7 cellular contexts compared by ENCODE assay signal in genomic region chr19:58518261-58519086, GRCh38. TPM values are rescaled to one million over a fixed set of nuclear protein-coding genes. Genes with fewer than 3 reads are reported as not detected.
DNase-seq lines count a peak whose midpoint lies in the region; ATAC-seq and TF ChIP-seq lines count a peak whose summit lies in the region.

No MANE protein-coding gene starts in this region.

- peak overlapping the region; percentile 97 for H3K4me3 Mint-ChIP-seq in endothelial cell (ENCODE audit: unreplicated experiment)

- no peaks in the 10 kb centered on the region; the same call in 1 of the 2 replicates for H3K36me3 ChIP-seq in H7 (replicated peaks; ENCODE audit: control insufficient read depth, insufficient read depth, low read length)
- peaks cover 0 to 21% (median 0%) of the 10 kb centered on the region in 3 donors for H3K36me3 ChIP-seq in Peyer's patch
- H3K36me3 ChIP-seq in osteoblast (ENCODE audit: insufficient read depth, low read length), result peaks cover 4% of the 10 kb centered on the region

- H3K4me3 ChIP-seq in H7 (ENCODE audit: insufficient read depth, low read depth, low read length), result peak overlapping the region; percentile 83
- H3K4me3 ChIP-seq in Peyer's patch, result peak overlapping the region; percentile 63 to 90 (median 80)
- H3K4me3 ChIP-seq in osteoblast (ENCODE audit: insufficient read depth, low read length), result peak overlapping the region; percentile 77

- no peaks in the 10 kb centered on the region for H3K9me3 ChIP-seq in Peyer's patch
- H3K9me3 ChIP-seq in osteoblast (ENCODE audit: low read depth, low read length), result no peaks in the 10 kb centered on the region

- H4K20me1 ChIP-seq in osteoblast (ENCODE audit: insufficient read depth, low read length), result peaks cover 19% of the 10 kb centered on the region

- peak; percentile 45 for DNase-seq in H7
- no peak for DNase-seq in Peyer's patch
- no peak for DNase-seq in endothelial cell (ENCODE audit: low spot score)
- DNase-seq in osteoblast (ENCODE audit: insufficient read length, low spot score, missing footprints), result peak; percentile 80
- DNase-seq in T1000 (lab: John Stamatoyannopoulos, UW), result no peak

- no peaks in the 10 kb centered on the region for H3K9me3 Mint-ChIP-seq in endothelial cell (ENCODE audit: unreplicated experiment)

- H3K4me2 ChIP-seq in osteoblast (ENCODE audit: insufficient read depth, low read length), result peak overlapping the region; percentile 99

- H3K36me3 Mint-ChIP-seq in endothelial cell (ENCODE audit: low read depth, unreplicated experiment), result peaks cover 21% of the 10 kb centered on the region

- no peak for TF ChIP-seq POLR2A in Peyer's patch (IDR thresholded peaks at IDR 0.05)

- H3K4me1 Mint-ChIP-seq in endothelial cell (ENCODE audit: unreplicated experiment), result peaks cover 29% of the 10 kb centered on the region

- TF ChIP-seq CTCF in Peyer's patch (IDR thresholded peaks at IDR 0.05) (peak in 1 of 6 experiments; percentile 23), endothelial cell (IDR thresholded peaks at IDR 0.05; ENCODE audit: unreplicated experiment) (no peak), osteoblast (IDR thresholded peaks at IDR 0.05; ENCODE audit: extremely low read depth, low read depth, low read length) (no peak)

- peak overlapping the region; percentile 99 for H2AFZ ChIP-seq in osteoblast (ENCODE audit: low read length)

- ATAC-seq in HG02870 (IDR thresholded peaks at IDR 0.05; ENCODE audit: unreplicated experiment) (no peak), HG03175 (IDR thresholded peaks at IDR 0.05; ENCODE audit: unreplicated experiment) (no peak)

- H3K4me1 ChIP-seq in Peyer's patch, result peaks cover 3 to 42% (median 12%) of the 10 kb centered on the region in 4 donors
- peaks cover 14% of the 10 kb centered on the region for H3K4me1 ChIP-seq in osteoblast (ENCODE audit: insufficient read depth, low read length)

- H3K27ac Mint-ChIP-seq in endothelial cell (ENCODE audit: unreplicated experiment), result peak overlapping the region; percentile 99

- peak overlapping the region; percentile 86 to 97 (median 94) for H3K27ac ChIP-seq in Peyer's patch
- peak overlapping the region; percentile 81 for H3K27ac ChIP-seq in osteoblast (ENCODE audit: low read depth, low read length)

- H3K27me3 ChIP-seq in H7 (ENCODE audit: control insufficient read depth, insufficient read depth, low read length) (no peaks in the 10 kb centered on the region), Peyer's patch (no peaks in the 10 kb centered on the region), osteoblast (ENCODE audit: insufficient read depth, low read length) (no peaks in the 10 kb centered on the region)

- peaks cover 23% of the 10 kb centered on the region for H3K27me3 Mint-ChIP-seq in endothelial cell (ENCODE audit: unreplicated experiment)

- H3K79me2 ChIP-seq in osteoblast (ENCODE audit: insufficient read depth, low read length), result peaks cover 45% of the 10 kb centered on the region

RNA-seq across cellular contexts. Expression of gene ZBTB45, which starts 1.1 kb away (rescaled TPM):
- total RNA-seq in H7 (2014; rRNA removed; shearing (Covaris generic)), result 12.6 and 20.4 TPM in 2 replicates
- total RNA-seq in Peyer's patch (10 to 100 TPM in 3 of 4 donors, 1 to 10 TPM in 1; 7.4 to 21.6 (median 14.3) TPM), endothelial cell (ENCODE audit: unreplicated experiment) (22.2 TPM), osteoblast (6.9 and 8.5 TPM in 2 replicates)

RNA-seq across cellular contexts. Expression of gene SLC27A5, which starts 6.7 kb away (rescaled TPM):
- 19.4 and 23.9 TPM in 2 replicates for total RNA-seq in H7 (2014; rRNA removed; shearing (Covaris generic))
- 1 to 10 TPM in 3 of 4 donors, under 1 TPM in 1; 0.88 to 6.3 (median 2.3) TPM for total RNA-seq in Peyer's patch
- 4.7 TPM for total RNA-seq in endothelial cell (ENCODE audit: unreplicated experiment)
- total RNA-seq in osteoblast, result 5.3 and 6.5 TPM in 2 replicates

RNA-seq across cellular contexts. Expression of gene TRIM28, which starts 25.4 kb away (rescaled TPM):
- 1,648 and 1,979 TPM in 2 replicates for total RNA-seq in H7 (2014; rRNA removed; shearing (Covaris generic))
- total RNA-seq in Peyer's patch, result 100 to 1,000 TPM; 164 to 281 (median 196) TPM
- 457 TPM for total RNA-seq in endothelial cell (ENCODE audit: unreplicated experiment)
- total RNA-seq in osteoblast, result 224 and 248 TPM in 2 replicates

RNA-seq across cellular contexts. Expression of gene CHMP2A, which starts 36.4 kb away (rescaled TPM):
- 85.9 and 96.2 TPM in 2 replicates for total RNA-seq in H7 (2014; rRNA removed; shearing (Covaris generic))
- total RNA-seq in Peyer's patch (100 to 1,000 TPM in 2 of 4 donors, 10 to 100 TPM in 2; 79.2 to 115 (median 101) TPM), endothelial cell (ENCODE audit: unreplicated experiment) (130 TPM), osteoblast (98.1 and 106 TPM in 2 replicates)

RNA-seq across cellular contexts. Expression of gene UBE2M, which starts 39.9 kb away (rescaled TPM):
- total RNA-seq in H7 (2014; rRNA removed; shearing (Covaris generic)), result 131 and 188 TPM in 2 replicates
- 10 to 100 TPM; 10.2 to 37.1 (median 18.5) TPM for total RNA-seq in Peyer's patch
- 81.6 TPM for total RNA-seq in endothelial cell (ENCODE audit: unreplicated experiment)
- 54.6 and 56.6 TPM in 2 replicates for total RNA-seq in osteoblast

Comparison
In these comparisons a context has a peak if more than half of its experiments do, and no peak if none do; other contexts are left out.
1. DNase-seq: peak in H7 (single experiment) and osteoblast (single experiment); none in Peyer's patch (0 of 3), endothelial cell (single experiment) and T1000 (single experiment).
2. Peak in every context shown above with its lines, with median percentiles within 50 percentile points of each other: H3K4me3 ChIP-seq.